ENCODE assay signal across 18 cellular contexts in genomic region chr5:117805058-117805457, GRCh38.
A peak's percentile ranks its signal among the peaks of the same experiment; 100 is the strongest.
DNase-seq lines count a peak whose midpoint lies in the region; ATAC-seq, FAIRE-seq and TF ChIP-seq lines count a peak whose summit lies in the region.
"Had no signal": no experiment of that assay in that cellular context is flagged by ENCODE, and none has a peak within 500 bp of the region (broad histone marks: within the 10 kb centered on the region; RNA-seq: fewer than 3 reads in every experiment).

No MANE protein-coding gene starts in this region.

- H3K79me1 ChIP-seq in H1 (ENCODE audit: low read depth, low read length): no peaks in the 10 kb centered on the region

- H3K9me3 ChIP-seq in H1 (ENCODE audit: insufficient read depth in 2 of 2, low read depth in 1 of 2, low read length in 1 of 2) (no peaks in the 10 kb centered on the region), smooth muscle cell (replicated peaks; ENCODE audit: low read depth) (no peaks in the 10 kb centered on the region), esophagus squamous epithelium (no peaks in the 10 kb centered on the region)
- H3K9me3 ChIP-seq: BE2C, Caco-2 had no signal

- H4K8ac ChIP-seq in H1 (ENCODE audit: extremely low read depth, insufficient read depth, low read length): no peak overlapping the region

- no peaks in the 10 kb centered on the region; the same call in 2 of the 3 replicates for H3K9me3 Mint-ChIP-seq in GM23338

- H3F3A ChIP-seq in GM23338 (replicated peaks; ENCODE audit: low read depth) (no peaks in the 10 kb centered on the region), smooth muscle cell (ENCODE audit: low read depth) (no peaks in the 10 kb centered on the region)

- H2AFZ ChIP-seq in GM23338: no peak overlapping the region
- no peak overlapping the region for H2AFZ ChIP-seq in H1 (ENCODE audit: low read length)
- H2AFZ ChIP-seq in smooth muscle cell (ENCODE audit: low read depth): peak overlapping the region; percentile 53

- H3K18ac ChIP-seq in H1 (ENCODE audit: extremely low read depth, low read length): no peak overlapping the region

- H3K23me2 ChIP-seq in H1 (ENCODE audit: low read depth, low read length): no peaks in the 10 kb centered on the region

- TF ChIP-seq RAD21 in H1 (IDR thresholded peaks at IDR 0.05 in 1 of 2, conservative IDR thresholded peaks at IDR 0.05 in 1 of 2; ENCODE audit: low read depth in 2 of 2, low read length in 2 of 2): no peak

- DNase-seq in BJ (ENCODE audit: low read depth): peak; percentile 13
- DNase-seq in GM23338 (ENCODE audit: low spot score): peak; percentile 66
- no peak for DNase-seq in H1 (ENCODE audit: low read depth in 1 of 2, low spot score in 2 of 2)
- DNase-seq in smooth muscle cell (lab: John Stamatoyannopoulos, UW; ENCODE audit: unreplicated experiment): no peak
- DNase-seq in pons (ENCODE audit: low spot score): no peak
- no peak for DNase-seq in esophagus squamous epithelium (lab: John Stamatoyannopoulos, UW)
- DNase-seq: 8988T; BE2C; Caco-2; CD4-positive, alpha-beta T cell; GF-D8; KBM-7 had no signal

- no peak overlapping the region for H2BK120ac ChIP-seq in H1 (replicated peaks; ENCODE audit: low read depth, low read length)

- POLR2A ChIA-PET in BJ (lab: Charles Lee): no interaction called here
- POLR2A ChIA-PET in H1 (lab: Charles Lee; ENCODE audit: partially characterized antibody): no interaction called here

- no peak overlapping the region for H4K5ac ChIP-seq in H1 (ENCODE audit: insufficient read length, low read depth, low read length)

- WGBS in H1 (ENCODE audit: extremely low coverage in 1 of 2, insufficient coverage in 1 of 2, insufficient read length in 1 of 2, insufficient replicate concordance in 2 of 2, low coverage in 1 of 2, low lambda C conversion rate in 2 of 2, missing lambda C conversion rate in 1 of 2), 2 experiments: 4% methylated on average over 1 of the region's 1 CpG; no CpG with 5 or more reads in 1 of the 2 experiments
- WGBS in smooth muscle cell (ENCODE audit: low lambda C conversion rate): 25% methylated on average over 1 of the region's 1 CpG
- whole genome bisulfite sequencing in esophagus squamous epithelium, 2 donors: 45 to 58% methylated on average over 1 of the region's 1 CpG

- H3K79me2 ChIP-seq in GM23338 (replicated peaks; ENCODE audit: insufficient read depth): no peaks in the 10 kb centered on the region
- H3K79me2 ChIP-seq in H1 (ENCODE audit: control insufficient read depth in 1 of 2, insufficient read depth in 2 of 2, low read length in 2 of 2): no peaks in the 10 kb centered on the region
- no peaks in the 10 kb centered on the region for H3K79me2 ChIP-seq in smooth muscle cell (ENCODE audit: low read depth)

- H2BK20ac ChIP-seq in H1 (ENCODE audit: low read length): no peak overlapping the region

- H3K27me3 ChIP-seq in BJ (ENCODE audit: control insufficient read depth, insufficient read depth, low read length) (no peaks in the 10 kb centered on the region), GM23338 (ENCODE audit: insufficient read depth) (peaks cover 18% of the 10 kb centered on the region; the same call in 1 of the 2 replicates), H1 (replicated peaks in 1 of 4; ENCODE audit: control insufficient read depth in 3 of 4, extremely low read depth in 1 of 4, insufficient read depth in 3 of 4, low read length in 3 of 4) (peaks cover 0 to 2% (median 0%) of the 10 kb centered on the region in 4 experiments; a peak in 1 of 7 replicates), smooth muscle cell (ENCODE audit: low read depth) (no peaks in the 10 kb centered on the region), esophagus squamous epithelium (no peaks in the 10 kb centered on the region)
- H3K27me3 ChIP-seq: BE2C had no signal

- H2BK5ac ChIP-seq in H1 (ENCODE audit: low read depth, low read length): no peak overlapping the region

- no peak overlapping the region for H3K9ac ChIP-seq in H1 (replicated peaks in 1 of 4; ENCODE audit: extremely low read depth in 1 of 4, low read depth in 3 of 4, low read length in 3 of 4)
- H3K9ac ChIP-seq in smooth muscle cell (ENCODE audit: low read depth): no peak overlapping the region

- H3K27ac Mint-ChIP-seq in GM23338: no peak overlapping the region
- H3K27ac Mint-ChIP-seq: CD4-positive, alpha-beta T cell; IgD-negative memory B cell had no signal

- H4K91ac ChIP-seq in H1 (replicated peaks; ENCODE audit: insufficient read length, low read length): no peak overlapping the region

- H4K20me1 ChIP-seq in GM23338 (replicated peaks; ENCODE audit: insufficient read depth) (no peaks in the 10 kb centered on the region), H1 (replicated peaks in 1 of 2; ENCODE audit: control insufficient read depth in 1 of 2, insufficient read depth in 2 of 2, low read length in 2 of 2) (no peaks in the 10 kb centered on the region), smooth muscle cell (ENCODE audit: low read depth) (no peaks in the 10 kb centered on the region)

- H3K4me2 ChIP-seq in GM23338 (peak overlapping the region; percentile 6; the same call in 1 of the 2 replicates), H1 (ENCODE audit: insufficient read depth in 1 of 2, low read depth in 2 of 2, low read length in 2 of 2) (no peak overlapping the region), smooth muscle cell (no peak overlapping the region)

- no peaks in the 10 kb centered on the region for H3K9me2 ChIP-seq in GM23338 (ENCODE audit: insufficient read depth)

- TF ChIP-seq CTCF in BJ (IDR thresholded peaks at IDR 0.05; ENCODE audit: insufficient read depth, low read depth, low read length) (no peak), GM23338 (conservative IDR thresholded peaks at IDR 0.05; ENCODE audit: low read depth in 2 of 2) (no peak), H1 (IDR thresholded peaks at IDR 0.05; ENCODE audit: control extremely low read depth in 1 of 3, insufficient read depth in 1 of 3, low read depth in 1 of 3, low read length in 3 of 3) (no peak), smooth muscle cell (IDR thresholded peaks at IDR 0.05; ENCODE audit: borderline replicate concordance, insufficient read depth, poor library complexity, severe bottlenecking) (no peak), esophagus squamous epithelium (IDR thresholded peaks at IDR 0.05) (no peak)

- H3K27ac ChIP-seq in GM23338 (ENCODE audit: low read depth) (no peak overlapping the region), H1 (ENCODE audit: low read depth, low read length) (no peak overlapping the region), smooth muscle cell (ENCODE audit: low read depth) (no peak overlapping the region), esophagus squamous epithelium (no peak overlapping the region)
- H3K27ac ChIP-seq: C4-2B had no signal

- H2BK15ac ChIP-seq in H1 (ENCODE audit: low read length): no peak overlapping the region

- CTCF ChIA-PET in BJ (lab: Yijun Ruan, JAX): no interaction called here
- CTCF ChIA-PET in H1 (lab: Charles Lee; ENCODE audit: partially characterized antibody): no interaction called here

- H3K36me3 ChIP-seq in BJ (ENCODE audit: control insufficient read depth, insufficient read depth, low read length): no peaks in the 10 kb centered on the region
- H3K36me3 ChIP-seq in GM23338 (ENCODE audit: insufficient read depth): no peaks in the 10 kb centered on the region
- no peaks in the 10 kb centered on the region for H3K36me3 ChIP-seq in H1 (ENCODE audit: control insufficient read depth in 2 of 4, insufficient read depth in 4 of 4, low read length in 3 of 4)
- H3K36me3 ChIP-seq in smooth muscle cell (ENCODE audit: low read depth): no peaks in the 10 kb centered on the region
- no peaks in the 10 kb centered on the region for H3K36me3 ChIP-seq in esophagus squamous epithelium
- H3K36me3 ChIP-seq: BE2C had no signal

- intact Hi-C loops in esophagus squamous epithelium (cut with DNase I): no loop called here

- TF ChIP-seq POLR2A in H1 (IDR thresholded peaks at IDR 0.05; ENCODE audit: control extremely low read depth in 1 of 2, low read depth in 2 of 2, low read length in 2 of 2) (no peak), esophagus squamous epithelium (IDR thresholded peaks at IDR 0.05) (no peak)

- no peak overlapping the region for H3K4me3 Mint-ChIP-seq in GM23338
- H3K4me3 Mint-ChIP-seq: CD4-positive, alpha-beta T cell; IgD-negative memory B cell had no signal

- H3K56ac ChIP-seq in H1 (replicated peaks; ENCODE audit: insufficient read length, low read depth, low read length): no peak overlapping the region

- no peak overlapping the region for H3K4ac ChIP-seq in H1 (replicated peaks; ENCODE audit: insufficient read length, low read depth, low read length)

- no peak overlapping the region for H3K23ac ChIP-seq in H1 (ENCODE audit: insufficient read length)

- H3K4me3 ChIP-seq in BJ (ENCODE audit: low read depth, low read length): no peak overlapping the region
- no peak overlapping the region for H3K4me3 ChIP-seq in GM23338
- H3K4me3 ChIP-seq in H1 (ENCODE audit: extremely low read depth in 1 of 4, insufficient read depth in 2 of 4, low read depth in 3 of 4, low read length in 4 of 4): no peak overlapping the region
- no peak overlapping the region for H3K4me3 ChIP-seq in smooth muscle cell
- H3K4me3 ChIP-seq in esophagus squamous epithelium: no peak overlapping the region

- H3K36me3 Mint-ChIP-seq in GM23338 (ENCODE audit: low read depth): no peaks in the 10 kb centered on the region
- H3K36me3 Mint-ChIP-seq: IgD-negative memory B cell had no signal

- ATAC-seq in GM23338 (peak; percentile 65), GM19324 (IDR thresholded peaks at IDR 0.05; ENCODE audit: low FRiP score, unreplicated experiment) (no peak)
- ATAC-seq: HCT116 had no signal

- FAIRE-seq in H1 (lab: Jason Lieb, UNC): no peak
- FAIRE-seq: H54, HTR-8/SVneo had no signal

- no peak overlapping the region for H2BK12ac ChIP-seq in H1 (ENCODE audit: low read depth, low read length)

- H3K4me1 ChIP-seq in GM23338 (ENCODE audit: insufficient read depth) (peaks cover 3% of the 10 kb centered on the region; the same call in 1 of the 2 replicates), H1 (replicated peaks in 1 of 4; ENCODE audit: control insufficient read depth in 3 of 4, insufficient read depth in 4 of 4, low read length in 3 of 4) (no peaks in the 10 kb centered on the region), smooth muscle cell (ENCODE audit: low read depth) (no peaks in the 10 kb centered on the region), esophagus squamous epithelium (no peaks in the 10 kb centered on the region)
- H3K4me1 ChIP-seq: BE2C, Caco-2 had no signal

- H2AK5ac ChIP-seq in H1 (ENCODE audit: low read depth, low read length): no peak overlapping the region

- H3K4me1 Mint-ChIP-seq in GM23338: peaks cover 13% of the 10 kb centered on the region
- H3K4me1 Mint-ChIP-seq: IgD-negative memory B cell had no signal

- no peaks in the 10 kb centered on the region for H3K27me3 Mint-ChIP-seq in GM23338 (ENCODE audit: insufficient read depth, low read depth, poor library complexity)
- H3K27me3 Mint-ChIP-seq: CD4-positive, alpha-beta T cell; IgD-negative memory B cell had no signal

- TF ChIP-seq EP300 in H1 (IDR thresholded peaks at IDR 0.05; ENCODE audit: borderline replicate concordance in 1 of 2, low read depth in 2 of 2, low read length in 2 of 2): no peak

- no peak overlapping the region for H3K14ac ChIP-seq in H1 (ENCODE audit: insufficient read length)

TF ChIP-seq in GM23338, 12 proteins besides CTCF, POLR2A, EP300 and RAD21 (continues in another document):
- TF ChIP-seq STAT1 (IDR thresholded peaks at IDR 0.05; ENCODE audit: unreplicated experiment) (no peak), EZH2phosphoT487 (IDR thresholded peaks at IDR 0.05; ENCODE audit: unreplicated experiment) (no peak)

TF ChIP-seq in H1, 55 proteins besides CTCF, POLR2A, EP300 and RAD21 (continues in another document):
- TF ChIP-seq TEAD4 (IDR thresholded peaks at IDR 0.05; ENCODE audit: low read depth, low read length): peak; percentile 40; the same call in 1 of the 2 replicates

Comparison
In these comparisons a context has a peak if more than half of its experiments do, and no peak if none do; other contexts are left out.
1. DNase-seq: peak in BJ (single experiment) and GM23338 (single experiment); none in H1 (0 of 2), smooth muscle cell (single experiment), pons (single experiment) and esophagus squamous epithelium (single experiment).